8 cellular contexts compared by ENCODE assay signal in the genomic region with DNA sequence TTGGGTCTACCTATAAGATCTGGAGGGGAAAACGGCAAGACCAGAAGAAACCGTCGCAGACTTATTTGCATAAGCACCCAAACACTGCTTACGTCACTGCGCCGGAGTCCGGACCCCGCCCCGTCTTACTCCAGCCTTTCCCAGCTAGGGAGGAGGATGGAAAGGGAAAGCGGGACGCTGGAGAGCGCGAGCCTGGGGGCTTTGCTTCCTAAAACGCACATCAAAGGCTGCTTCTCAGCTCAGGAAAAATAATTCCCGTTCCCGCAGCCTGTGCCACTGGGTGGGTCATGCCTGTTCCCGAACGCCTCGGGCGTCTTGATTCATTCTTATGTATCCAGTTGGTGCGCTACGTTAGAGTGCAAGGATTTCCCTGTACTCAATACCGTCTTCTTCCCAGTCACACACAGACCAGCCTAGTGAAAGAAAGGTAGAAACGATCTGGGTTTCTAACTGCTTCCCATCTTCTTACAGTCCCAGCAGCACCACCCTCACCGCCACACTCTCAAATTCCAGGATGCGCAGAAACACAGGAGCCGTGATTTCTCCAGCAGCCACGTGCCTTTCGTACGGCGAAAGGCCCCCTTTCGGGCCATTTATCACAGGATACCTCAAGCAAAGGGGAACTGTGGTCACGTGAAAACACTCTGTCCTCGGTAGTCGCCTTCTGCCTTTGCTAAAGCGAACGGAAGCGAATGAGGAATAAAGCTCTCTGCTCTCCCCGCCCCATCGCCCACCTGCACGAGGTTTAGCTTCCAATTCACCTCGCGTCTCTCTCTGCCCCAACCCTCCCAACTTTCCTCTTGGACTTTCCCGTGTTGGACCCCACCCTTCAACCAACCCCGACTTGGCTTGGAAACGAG. TPM values are rescaled to one million over a fixed set of nuclear protein-coding genes. Genes with fewer than 3 reads are reported as not detected.
DNase-seq lines count a peak whose midpoint lies in the region; ATAC-seq and TF ChIP-seq lines count a peak whose summit lies in the region.

No MANE protein-coding gene starts in this region.

- H3K27me3 ChIP-seq in lung (ENCODE audit: control insufficient read depth, insufficient read depth) (no peaks in the 10 kb centered on the region), suprapubic skin (peaks cover 44% of the 10 kb centered on the region)

- H3K9me3 Mint-ChIP-seq in endothelial cell (ENCODE audit: unreplicated experiment) = no peaks in the 10 kb centered on the region

- 1 to 2% methylated on average over 46 of the region's 46 CpGs for WGBS in lung, 2 donors
- 3% methylated on average over 46 of the region's 46 CpGs for WGBS in suprapubic skin

- ATAC-seq in lung (ENCODE audit: insufficient read depth, low FRiP score) = no peak
- no peak for ATAC-seq in GM21390 (IDR thresholded peaks at IDR 0.05; ENCODE audit: unreplicated experiment)

- H3K27ac Mint-ChIP-seq in endothelial cell (ENCODE audit: unreplicated experiment) = peak overlapping the region; percentile 64

- TF ChIP-seq RAD21 in Ishikawa (IDR thresholded peaks at IDR 0.05; ENCODE audit: low read depth) = no peak

- no peak for TF ChIP-seq EP300 in Ishikawa (IDR thresholded peaks at IDR 0.05; ENCODE audit: borderline replicate concordance)
- TF ChIP-seq EP300 in suprapubic skin (IDR thresholded peaks at IDR 0.05) = no peak

- TF ChIP-seq CTCF in endothelial cell (IDR thresholded peaks at IDR 0.05; ENCODE audit: unreplicated experiment) = no peak
- no peak for TF ChIP-seq CTCF in lung (IDR thresholded peaks at IDR 0.05; ENCODE audit: control extremely low read depth, extremely low read depth)
- TF ChIP-seq CTCF in suprapubic skin (IDR thresholded peaks at IDR 0.05) = no peak

- peaks cover 9% of the 10 kb centered on the region for H3K27me3 Mint-ChIP-seq in endothelial cell (ENCODE audit: unreplicated experiment)

- no peak for TF ChIP-seq POLR2A in suprapubic skin (IDR thresholded peaks at IDR 0.05)

- H3K4me1 Mint-ChIP-seq in endothelial cell (ENCODE audit: unreplicated experiment) = peaks cover 9% of the 10 kb centered on the region

- H3K4me1 ChIP-seq in lung (ENCODE audit: control insufficient read depth in 2 of 2, insufficient read depth in 2 of 2, low read length in 2 of 2) = peaks cover 0 to 12% of the 10 kb centered on the region in 2 donors
- peaks cover 28% of the 10 kb centered on the region for H3K4me1 ChIP-seq in suprapubic skin

- H3K4me3 ChIP-seq in lung (peak overlapping the region; percentile 25), suprapubic skin (peak overlapping the region; percentile 48)

- peaks cover 0 to 7% of the 10 kb centered on the region in 2 donors for H3K9me3 ChIP-seq in lung (ENCODE audit: control insufficient read depth in 2 of 2, insufficient read depth in 1 of 2, low read length in 1 of 2)
- H3K9me3 ChIP-seq in suprapubic skin = no peaks in the 10 kb centered on the region

- H3K27ac ChIP-seq in lung (ENCODE audit: low read depth in 1 of 2, low read length in 1 of 2) = no peak overlapping the region
- H3K27ac ChIP-seq in suprapubic skin = no peak overlapping the region

- H3K36me3 ChIP-seq in lung (ENCODE audit: control insufficient read depth in 2 of 2, insufficient read depth in 2 of 2, low read length in 2 of 2) = no peaks in the 10 kb centered on the region
- no peaks in the 10 kb centered on the region for H3K36me3 ChIP-seq in suprapubic skin

- peak overlapping the region; percentile 99 for H3K4me3 Mint-ChIP-seq in endothelial cell (ENCODE audit: unreplicated experiment)

- DNase-seq in DMS114 treated with DMSO at 0.1 percent for 48 hours (lab: John Stamatoyannopoulos, UW; ENCODE audit: unreplicated experiment) (peak; percentile 86), SKM-1 (lab: John Stamatoyannopoulos, UW; ENCODE audit: unreplicated experiment) (peak; percentile 20), endothelial cell (ENCODE audit: low spot score) (peak; percentile 74), lung (ENCODE audit: low spot score) (no peak), suprapubic skin (ENCODE audit: low spot score in 2 of 2) (peak; percentile 72 to 86), DMS79 (lab: John Stamatoyannopoulos, UW) (no peak)

- no peaks in the 10 kb centered on the region for H3K36me3 Mint-ChIP-seq in endothelial cell (ENCODE audit: low read depth, unreplicated experiment)

TF ChIP-seq in Ishikawa, 13 proteins besides CTCF, POLR2A, EP300 and RAD21:
- TF ChIP-seq NFIC (IDR thresholded peaks at IDR 0.05) (no peak), CREB1 (IDR thresholded peaks at IDR 0.05; ENCODE audit: low read depth) (0 out of 2 replicates have a peak, but pooled peaks have one; percentile 45), EGR1 (IDR thresholded peaks at IDR 0.05) (no peak)
- TF ChIP-seq, protein P1, sequence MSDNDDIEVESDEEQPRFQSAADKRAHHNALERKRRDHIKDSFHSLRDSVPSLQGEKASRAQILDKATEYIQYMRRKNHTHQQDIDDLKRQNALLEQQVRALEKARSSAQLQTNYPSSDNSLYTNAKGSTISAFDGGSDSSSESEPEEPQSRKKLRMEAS (IDR thresholded peaks at IDR 0.05) = peak; percentile 63; the same call in 1 of the 2 replicates

RNA-seq across cellular contexts. Expression of a gene that starts 1.0 kb away (rescaled TPM):
- total RNA-seq in endothelial cell (ENCODE audit: unreplicated experiment) (5.3 TPM), lung (under 1 TPM in 1 of 2 donors, not detected in 1; 0.34 TPM), suprapubic skin (1 to 10 TPM; 2.2 to 5.9 (median 4.0) TPM)
- polyA plus RNA-seq in lung = under 1 TPM; 0.02 to 0.11 TPM

Comparison
In these comparisons a context has a peak if more than half of its experiments do, and no peak if none do; other contexts are left out.
1. DNase-seq: peak in DMS114 treated with DMSO at 0.1 percent for 48 hours (single experiment), SKM-1 (single experiment), endothelial cell (single experiment) and suprapubic skin (2 of 2); none in lung (single experiment) and DMS79 (single experiment).